2 cellular contexts compared by ENCODE assay signal in genomic region chr2:31246184-31246852, GRCh38.
A peak's percentile ranks its signal among the peaks of the same experiment; 100 is the strongest.
TF ChIP-seq lines count a peak whose summit lies in the region.

No MANE protein-coding gene starts in this region.

TF ChIP-seq in IMR-90, 13 proteins besides CTCF, POLR2A, EP300 and RAD21:
- TF ChIP-seq MXI1 (IDR thresholded peaks at IDR 0.05; ENCODE audit: borderline replicate concordance, low read depth, low read length), result no peak
- peak; percentile 63; the same call in 1 of the 2 replicates for TF ChIP-seq USF2 (IDR thresholded peaks at IDR 0.05; ENCODE audit: low read depth, low read length)

TF ChIP-seq in WTC11, 78 proteins besides CTCF, POLR2A, EP300 and RAD21:
- TF ChIP-seq TEAD4 (CRISPR knock-in tag; IDR thresholded peaks at IDR 0.05) (no peak), EMX1 (CRISPR knock-in tag; IDR thresholded peaks at IDR 0.05) (no peak), JUN (CRISPR knock-in tag; IDR thresholded peaks at IDR 0.05) (no peak), GABPB1 (CRISPR knock-in tag; IDR thresholded peaks at IDR 0.05) (no peak)
- TF ChIP-seq, protein P1, sequence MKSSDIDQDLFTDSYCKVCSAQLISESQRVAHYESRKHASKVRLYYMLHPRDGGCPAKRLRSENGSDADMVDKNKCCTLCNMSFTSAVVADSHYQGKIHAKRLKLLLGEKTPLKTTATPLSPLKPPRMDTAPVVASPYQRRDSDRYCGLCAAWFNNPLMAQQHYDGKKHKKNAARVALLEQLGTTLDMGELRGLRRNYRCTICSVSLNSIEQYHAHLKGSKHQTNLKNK (CRISPR knock-in tag; IDR thresholded peaks at IDR 0.05), result no peak
TF ChIP-seq in WTC11: peak in this region for 0.
